10 cellular contexts compared by ENCODE assay signal in the genomic region with DNA sequence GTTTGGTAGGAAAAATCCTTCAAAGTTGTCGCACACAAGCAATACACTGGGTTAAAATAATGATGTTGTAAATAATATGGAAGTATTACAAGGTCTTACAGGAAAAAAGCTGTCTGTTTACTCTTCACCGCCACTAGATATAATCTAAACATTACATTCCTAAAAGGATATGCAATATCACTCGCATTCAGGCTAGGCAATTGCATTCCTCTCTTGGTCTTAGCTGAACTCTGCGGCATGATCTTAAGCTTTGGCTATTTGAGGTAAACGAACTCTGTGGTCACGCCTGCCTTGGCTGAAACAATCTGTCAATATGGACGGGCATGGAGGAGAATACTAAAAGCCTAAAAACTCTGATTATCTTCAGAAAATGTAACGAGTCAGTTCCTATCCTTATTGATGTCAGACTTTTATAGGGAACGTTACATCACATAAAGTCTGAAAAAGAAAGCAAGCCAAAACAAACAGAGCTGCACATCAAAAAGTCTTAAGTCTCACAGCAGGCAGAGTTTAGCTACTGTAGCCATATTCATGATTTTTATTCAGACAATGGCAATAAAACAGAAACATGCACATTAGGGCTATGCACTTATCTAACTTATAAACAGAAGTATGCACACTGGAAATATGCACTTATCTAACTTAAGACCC. TPM values are rescaled to one million over a fixed set of nuclear protein-coding genes. Genes with fewer than 3 reads are reported as not detected.
A peak's percentile ranks its signal among the peaks of the same experiment; 100 is the strongest.
DNase-seq lines count a peak whose midpoint lies in the region; ATAC-seq and TF ChIP-seq lines count a peak whose summit lies in the region.
"Had no signal": no experiment of that assay in that cellular context is flagged by ENCODE, and none has a peak within 500 bp of the region (broad histone marks: within the 10 kb centered on the region; RNA-seq: fewer than 3 reads in every experiment).

No MANE protein-coding gene starts in this region.

- dilution Hi-C loops in IMR-90 (cut with HindIII; ENCODE audit: low sequenced_read_pairs, unreplicated experiment), result no loop called here

- no peaks in the 10 kb centered on the region for H3K79me1 ChIP-seq in IMR-90 (ENCODE audit: low read depth in 1 of 2, low read length in 2 of 2)

- H3K9ac ChIP-seq in IMR-90 (ENCODE audit: low read depth, low read length), result no peak overlapping the region
- H3K9ac ChIP-seq in mucosa of rectum (ENCODE audit: low read depth in 1 of 2, low read length in 2 of 2), result no peak overlapping the region

- H2AK5ac ChIP-seq in IMR-90 (ENCODE audit: low read depth, low read length), result no peak overlapping the region

- POLR2A ChIA-PET in IMR-90 (lab: Charles Lee; ENCODE audit: unreplicated experiment), result no interaction called here

- H4K8ac ChIP-seq in IMR-90 (ENCODE audit: low read depth in 2 of 2, low read length in 2 of 2), result no peak overlapping the region

- H3K9me1 ChIP-seq in IMR-90 (ENCODE audit: insufficient read depth, low read length), result no peaks in the 10 kb centered on the region

- peak overlapping the region; percentile 20; the same call in 1 of the 2 replicates for H3K23ac ChIP-seq in IMR-90 (ENCODE audit: low read depth, low read length)

- H3K56ac ChIP-seq in IMR-90 (ENCODE audit: extremely low read depth, insufficient read depth, low read length), result 0 out of 2 replicates have a peak overlapping the region, but pooled peaks have one; percentile 5

- H3K4me3 ChIP-seq in AG09309 (ENCODE audit: control insufficient read depth, low read depth, low read length), result no peak overlapping the region
- H3K4me3 ChIP-seq in IMR-90 (ENCODE audit: insufficient read depth, low read depth, low read length), result no peak overlapping the region
- H3K4me3 ChIP-seq in coronary artery, result peak overlapping the region; percentile 27
- peak overlapping the region; percentile 6 to 32 for H3K4me3 ChIP-seq in mucosa of rectum (ENCODE audit: low read length in 2 of 2)

- intact Hi-C loops in IMR-90 (cut with micrococcal nuclease), result no loop called here

- H3K4me1 ChIP-seq in IMR-90 (ENCODE audit: control insufficient read depth, insufficient read depth, low read length) (peaks cover 4% of the 10 kb centered on the region), mucosa of rectum (ENCODE audit: control insufficient read depth in 2 of 2, insufficient read depth in 2 of 2, low read length in 2 of 2) (peaks cover 0 to 4% of the 10 kb centered on the region in 2 donors)

- ATAC-seq in IMR-90 (ENCODE audit: low read depth) (peak; percentile 96), GM19455 (IDR thresholded peaks at IDR 0.05; ENCODE audit: unreplicated experiment) (no peak), GM19324 (IDR thresholded peaks at IDR 0.05; ENCODE audit: low FRiP score, unreplicated experiment) (no peak), HG03342 (IDR thresholded peaks at IDR 0.05; ENCODE audit: unreplicated experiment) (no peak)

- no peak overlapping the region for H2AFZ ChIP-seq in IMR-90 (replicated peaks; ENCODE audit: low read length, poor library complexity)

- no peak overlapping the region for H2AK9ac ChIP-seq in IMR-90 (replicated peaks; ENCODE audit: low read depth, low read length, poor library complexity)

- in situ Hi-C loops in IMR-90 (cut with MboI; ENCODE audit: low sequenced_read_pairs), result no loop called here

- no peak for TF ChIP-seq CTCF in AG09309 (IDR thresholded peaks at IDR 0.05; ENCODE audit: control insufficient read depth, insufficient read depth, low read depth, low read length, missing control alignments)
- TF ChIP-seq CTCF in IMR-90 (conservative IDR thresholded peaks at IDR 0.05; ENCODE audit: low read depth, low read length), result no peak
- TF ChIP-seq CTCF in coronary artery (IDR thresholded peaks at IDR 0.05), result no peak

- H3K14ac ChIP-seq in IMR-90 (replicated peaks; ENCODE audit: low read depth, low read length), result no peak overlapping the region

- H3K27ac ChIP-seq in IMR-90 (ENCODE audit: insufficient read depth, low read length) (peak overlapping the region; percentile 0; the same call in 1 of the 2 replicates), coronary artery (no peak overlapping the region), mucosa of rectum (ENCODE audit: low read depth in 2 of 2, low read length in 2 of 2) (no peak overlapping the region)

- BruUV-seq in IMR-90 (replicated peaks; lab: Mats Ljungman, UMichigan), result no TSS peak

- no peak overlapping the region for H2BK120ac ChIP-seq in IMR-90 (ENCODE audit: low read depth, low read length)

- no peak for TF ChIP-seq POLR2A in IMR-90 (IDR thresholded peaks at IDR 0.05; ENCODE audit: low read depth, low read length)

- H3K9me3 ChIP-seq in IMR-90 (ENCODE audit: control insufficient read depth, insufficient read depth, low read length) (no peaks in the 10 kb centered on the region), mucosa of rectum (ENCODE audit: control insufficient read depth in 2 of 2, low read length in 2 of 2) (no peaks in the 10 kb centered on the region)

- peak; percentile 67 for DNase-seq in AG09309 (ENCODE audit: low read depth)
- DNase-seq in IMR-90, result peak; percentile 96
- DNase-seq in coronary artery (ENCODE audit: low spot score), result no peak
- DNase-seq in NK-92 (lab: John Stamatoyannopoulos, UW; ENCODE audit: unreplicated experiment), result no peak
- DNase-seq: activated T-cell treated with anti-CD3 and anti-CD28 coated beads, Interleukin-2, amount 50 U/mL, for 1 hour; GDM1 had no signal

- CTCF ChIA-PET in IMR-90 (lab: Yijun Ruan, JAX), result interaction anchor here (0.5 to 1.8 kb wide), 5 partner anchors 40 to 259 kb away, joined by 3 to 7 read pairs (median 4); no protein-coding TSS in a partner anchor

- H3K27me3 ChIP-seq in IMR-90 (ENCODE audit: control insufficient read depth, insufficient read depth, low read length), result no peaks in the 10 kb centered on the region; the same call in 1 of the 2 replicates
- H3K27me3 ChIP-seq in mucosa of rectum (ENCODE audit: control insufficient read depth in 2 of 2, insufficient read depth in 2 of 2, low read length in 2 of 2), result no peaks in the 10 kb centered on the region

- H2BK5ac ChIP-seq in IMR-90 (ENCODE audit: low read depth, low read length, poor library complexity, severe bottlenecking), result no peak overlapping the region

- no peak overlapping the region for H3K4ac ChIP-seq in IMR-90 (ENCODE audit: low read depth, low read length)

- peak overlapping the region; percentile 9; the same call in 1 of the 2 replicates for H3K18ac ChIP-seq in IMR-90 (ENCODE audit: low read depth, low read length)

- WGBS in IMR-90 (ENCODE audit: extremely low coverage in 2 of 2, insufficient read length in 1 of 2), 2 experiments, result 0% methylated on average over 1 of the region's 9 CpGs; no CpG with 5 or more reads in 1 of the 2 experiments

- TF ChIP-seq RAD21 in IMR-90 (IDR thresholded peaks at IDR 0.05; ENCODE audit: low read length), result no peak

- H2BK20ac ChIP-seq in IMR-90 (ENCODE audit: low read depth, low read length), result peak overlapping the region; percentile 1; the same call in 1 of the 2 replicates

- H3K36me3 ChIP-seq in IMR-90 (ENCODE audit: control insufficient read depth, insufficient read depth, low read length) (no peaks in the 10 kb centered on the region), mucosa of rectum (ENCODE audit: control insufficient read depth in 2 of 2, insufficient read depth in 2 of 2, low read length in 2 of 2) (no peaks in the 10 kb centered on the region)

- H2BK15ac ChIP-seq in IMR-90 (ENCODE audit: low read depth, low read length), result no peak overlapping the region

- H4K5ac ChIP-seq in IMR-90 (ENCODE audit: low read depth, low read length), result no peak overlapping the region

- no peaks in the 10 kb centered on the region for H4K20me1 ChIP-seq in IMR-90 (ENCODE audit: insufficient read depth, low read length)

- no peak overlapping the region for H4K91ac ChIP-seq in IMR-90 (ENCODE audit: insufficient read depth, low read depth, low read length)

- peak overlapping the region; percentile 73; the same call in 1 of the 2 replicates for H3K4me2 ChIP-seq in IMR-90 (ENCODE audit: low read depth, low read length)

TF ChIP-seq in IMR-90, 13 proteins besides CTCF, POLR2A, EP300 and RAD21:
- no peak for TF ChIP-seq CHD1 (IDR thresholded peaks at IDR 0.05; ENCODE audit: low read depth, low read length)
- TF ChIP-seq FOS (IDR thresholded peaks at IDR 0.05; ENCODE audit: low read depth, low read length), result no peak
- TF ChIP-seq RCOR1 (IDR thresholded peaks at IDR 0.05; ENCODE audit: insufficient replicate concordance, low read length), result peak; percentile 89
- TF ChIP-seq NFE2L2 (IDR thresholded peaks at IDR 0.05; ENCODE audit: low read depth, low read length), result no peak
- no peak for TF ChIP-seq SMC3 (IDR thresholded peaks at IDR 0.05; ENCODE audit: low read depth, low read length)
- TF ChIP-seq, protein P1, sequence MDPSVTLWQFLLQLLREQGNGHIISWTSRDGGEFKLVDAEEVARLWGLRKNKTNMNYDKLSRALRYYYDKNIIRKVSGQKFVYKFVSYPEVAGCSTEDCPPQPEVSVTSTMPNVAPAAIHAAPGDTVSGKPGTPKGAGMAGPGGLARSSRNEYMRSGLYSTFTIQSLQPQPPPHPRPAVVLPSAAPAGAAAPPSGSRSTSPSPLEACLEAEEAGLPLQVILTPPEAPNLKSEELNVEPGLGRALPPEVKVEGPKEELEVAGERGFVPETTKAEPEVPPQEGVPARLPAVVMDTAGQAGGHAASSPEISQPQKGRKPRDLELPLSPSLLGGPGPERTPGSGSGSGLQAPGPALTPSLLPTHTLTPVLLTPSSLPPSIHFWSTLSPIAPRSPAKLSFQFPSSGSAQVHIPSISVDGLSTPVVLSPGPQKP (IDR thresholded peaks at IDR 0.05; ENCODE audit: borderline replicate concordance, low read depth, low read length), result no peak
- TF ChIP-seq BHLHE40 (IDR thresholded peaks at IDR 0.05; ENCODE audit: low read depth, low read length), result peak; percentile 74
- peak; percentile 88 for TF ChIP-seq CEBPB (IDR thresholded peaks at IDR 0.05; ENCODE audit: low read depth, low read length)

RNA-seq across cellular contexts. Expression of gene FILIP1, which starts 30.8 kb away (rescaled TPM):
- total RNA-seq in IMR-90 (2012; rRNA removed), result under 0.01 TPM in 2 replicates
- 0.03 TPM in 1 of 2 replicates, not detected in the other for polyA plus RNA-seq in IMR-90 (2012; rRNA removed)
- 0.01 and 0.02 TPM in 2 replicates for polyA plus RNA-seq in IMR-90 (2012; cell fraction: cytosol; rRNA removed)
- 0.01 TPM in 1 of 2 replicates, not detected in the other for polyA plus RNA-seq in IMR-90 (2012; cell fraction: nucleus; rRNA removed; ENCODE audit: low replicate concordance)

Comparison
In these comparisons a context has a peak if more than half of its experiments do, and no peak if none do; other contexts are left out.
1. DNase-seq: peak in AG09309 (single experiment) and IMR-90 (single experiment); none in coronary artery (single experiment) and NK-92 (single experiment).
2. H3K4me3 ChIP-seq: peak in coronary artery (single experiment) and mucosa of rectum (2 of 2); none in AG09309 (single experiment) and IMR-90 (single experiment).